ENCODE assay signal across 17 cellular contexts in genomic region chr6:20474756-20475542, GRCh38.
"Had no signal": no experiment of that assay in that cellular context is flagged by ENCODE, and none has a peak within 500 bp of the region (broad histone marks: within the 10 kb centered on the region; RNA-seq: fewer than 3 reads in every experiment).

No MANE protein-coding gene starts in this region.

- DNase-seq: activated CD8-positive, alpha-beta memory T cell treated with anti-CD3 and anti-CD28 coated beads for 24 hours; activated CD8-positive, alpha-beta memory T cell treated with anti-CD3 and anti-CD28 coated beads, Interleukin-2, amount 50 U/mL, for 4 hours; activated naive CD4-positive, alpha-beta T cell treated with Interleukin-2 at 50 U/mL for 16 hours; activated naive CD8-positive, alpha-beta T cell treated with anti-CD3 and anti-CD28 coated beads for 36 hours; activated T-cell treated with anti-CD3 and anti-CD28 coated beads, Interleukin-2, amount 50 U/mL, for 4 hours; central memory CD4-positive, alpha-beta T cell; heart left ventricle; left ventricle myocardium superior; mammary epithelial cell; naive thymus-derived CD8-positive, alpha-beta T cell; stimulated activated CD4-positive, alpha-beta T cell treated with anti-CD3 and anti-CD28 coated beads, Interleukin-4, amount 100 ng/mL, for 4 hours; stimulated activated naive CD8-positive, alpha-beta T cell treated with anti-CD3 and anti-CD28 coated beads, Interleukin-15, Interleukin-2, amounts not matched to agents 100 U/mL and 50 U/mL, for 24 hours; substantia nigra; tibial artery had no signal

- H3K27me3 ChIP-seq: heart left ventricle, tibial artery had no signal

- H3K9me3 ChIP-seq: heart left ventricle, tibial artery had no signal

- H3K27me3 Mint-ChIP-seq: activated naive CD8-positive, alpha-beta T cell treated with anti-CD3 and anti-CD28 coated beads for 36 hours; naive thymus-derived CD8-positive, alpha-beta T cell; progenitor cell of endocrine pancreas had no signal

- H3K9me3 Mint-ChIP-seq: activated naive CD8-positive, alpha-beta T cell treated with anti-CD3 and anti-CD28 coated beads for 36 hours; activated T-cell treated with anti-CD3 and anti-CD28 coated beads, Interleukin-2, amount 50 U/mL, for 4 hours; mesothelial cell of epicardium; naive thymus-derived CD8-positive, alpha-beta T cell; T-helper 2 cell treated with Interferon-gamma antibody and Interleukin-4, amounts not matched to agents 5 μg/mL and 100 μg/mL, for 36 hours had no signal

- H3K4me3 Mint-ChIP-seq: activated naive CD8-positive, alpha-beta T cell treated with anti-CD3 and anti-CD28 coated beads for 36 hours; activated T-cell treated with anti-CD3 and anti-CD28 coated beads, Interleukin-2, amount 50 U/mL, for 4 hours; mesothelial cell of epicardium; naive thymus-derived CD8-positive, alpha-beta T cell; T-helper 2 cell treated with Interferon-gamma antibody and Interleukin-4, amounts not matched to agents 5 μg/mL and 100 μg/mL, for 36 hours had no signal

- H3K4me1 ChIP-seq: tibial artery had no signal

- H3K27ac Mint-ChIP-seq: activated naive CD8-positive, alpha-beta T cell treated with anti-CD3 and anti-CD28 coated beads for 36 hours; mesothelial cell of epicardium; T-helper 2 cell treated with Interferon-gamma antibody and Interleukin-4, amounts not matched to agents 5 μg/mL and 100 μg/mL, for 36 hours had no signal

- H3K4me3 ChIP-seq: heart left ventricle, tibial artery had no signal

- H3K27ac ChIP-seq: heart left ventricle, tibial artery had no signal
